In the genomic region with DNA sequence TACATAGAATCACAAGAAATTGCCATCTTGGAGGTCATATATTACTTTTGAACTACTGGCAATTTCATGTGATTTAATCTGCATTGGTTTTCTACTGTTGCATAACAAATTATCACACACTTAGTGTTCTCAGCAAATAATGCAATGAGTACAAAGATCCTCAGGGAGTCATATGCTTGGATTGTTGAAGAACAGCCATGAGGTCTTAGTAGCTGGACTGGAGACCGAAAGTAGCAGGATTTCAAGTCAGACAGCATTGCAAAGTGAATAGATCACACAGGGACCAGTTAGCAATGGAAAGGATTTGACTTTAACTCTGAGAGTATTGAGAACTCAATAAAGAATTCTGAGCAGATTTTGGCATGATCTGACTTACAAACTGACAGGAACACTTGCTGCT, we compare ENCODE assay signal across 17 cellular contexts. TPM values are rescaled to one million over a fixed set of nuclear protein-coding genes. Genes with fewer than 3 reads are reported as not detected.
DNase-seq lines count a peak whose midpoint lies in the region; ATAC-seq, FAIRE-seq and TF ChIP-seq lines count a peak whose summit lies in the region.
"Had no signal": no experiment of that assay in that cellular context is flagged by ENCODE, and none has a peak within 500 bp of the region (broad histone marks: within the 10 kb centered on the region; RNA-seq: fewer than 3 reads in every experiment).

No MANE protein-coding gene starts in this region.

- intact Hi-C loops in HepG2 (cut with micrococcal nuclease; ENCODE audit: unreplicated experiment) = no loop called here
- intact Hi-C loops in right lobe of liver (cut with DNase I) = no loop called here
- intact Hi-C loops in head of caudate nucleus (cut with DNase I) = no loop called here

- H3K27ac ChIP-seq in liver (ENCODE audit: low read depth in 1 of 2, low read length in 2 of 2) (no peak overlapping the region), HepG2 (ENCODE audit: extremely low read length, insufficient read depth, low read length) (no peak overlapping the region), right lobe of liver (no peak overlapping the region)
- H3K27ac ChIP-seq: prostate gland had no signal

- no peaks in the 10 kb centered on the region for H3K36me3 ChIP-seq in liver (ENCODE audit: control insufficient read depth in 4 of 4, insufficient read depth in 3 of 4, low read depth in 1 of 4, low read length in 3 of 4)
- H3K36me3 ChIP-seq in HepG2 (replicated peaks in 1 of 2; ENCODE audit: control insufficient read depth in 1 of 2, insufficient read depth in 2 of 2, low read length in 2 of 2) = no peaks in the 10 kb centered on the region
- H3K36me3 ChIP-seq in right lobe of liver = no peaks in the 10 kb centered on the region
- H3K36me3 ChIP-seq: MG63, prostate gland had no signal

- in situ Hi-C loops in HepG2 (cut with HindIII; ENCODE audit: extremely low pct_ligation_motif_present, low pct_unique_long_range_greater_than_20kb) = no loop called here

- no peak for TF ChIP-seq CTCF in liver (IDR thresholded peaks at IDR 0.05; ENCODE audit: low read depth, low read length, missing input control)
- no peak for TF ChIP-seq CTCF in HepG2 (CRISPR knock-in tag; IDR thresholded peaks at IDR 0.05)
- no peak for TF ChIP-seq CTCF in fibroblast of mammary gland (conservative IDR thresholded peaks at IDR 0.05; ENCODE audit: control insufficient read depth, insufficient read depth, low read depth, low read length)
- TF ChIP-seq CTCF in right lobe of liver (IDR thresholded peaks at IDR 0.05) = no peak

- H3K4me2 ChIP-seq in HepG2 (ENCODE audit: low read depth, low read length) = no peak overlapping the region

- no peak for DNase-seq in HepG2 (ENCODE audit: low spot score)
- DNase-seq in fibroblast of mammary gland (ENCODE audit: low read depth) = peak; percentile 44
- no peak for DNase-seq in right lobe of liver
- no peak for DNase-seq in activated CD4-positive, alpha-beta T cell treated with anti-CD3 and anti-CD28 coated beads, Interleukin-2, amount 50 U/mL, for 1 hour
- DNase-seq in NCI-H2081 treated with DMSO at 0.1 percent for 48 hours (lab: John Stamatoyannopoulos, UW) = no peak
- DNase-seq in T1000 (lab: John Stamatoyannopoulos, UW) = no peak
- DNase-seq in head of caudate nucleus = no peak
- DNase-seq: activated CD4-positive, alpha-beta T cell treated with anti-CD3 and anti-CD28 coated beads for 4 hours; activated CD8-positive, alpha-beta memory T cell treated with anti-CD3 and anti-CD28 coated beads, Interleukin-2, amount 10 ng/mL, durations not matched to agents 7 days and 5 days; MG63; NCI-H146; NCI-H69 had no signal

- CTCF ChIA-PET in HepG2 (lab: Yijun Ruan, JAX; ENCODE audit: low intra/inter-chr PET ratio, low total read pairs) = no interaction called here

- 52% methylated on average over 1 of the region's 1 CpG for WGBS in liver
- 55% methylated on average over 1 of the region's 1 CpG for WGBS in HepG2 (ENCODE audit: low lambda C conversion rate)
- 50% methylated on average over 1 of the region's 1 CpG for WGBS in right lobe of liver (ENCODE audit: insufficient coverage, low coverage, low lambda C conversion rate, missing lambda C conversion rate)

- peaks cover 0 to 7% (median 1%) of the 10 kb centered on the region in 4 donors for H3K4me1 ChIP-seq in liver (ENCODE audit: control insufficient read depth in 4 of 4, insufficient read depth in 4 of 4, low read length in 3 of 4)
- H3K4me1 ChIP-seq in HepG2 (ENCODE audit: insufficient read depth, low read length) = 0 out of 2 replicates have a peak, but pooled peaks cover 10% of the 10 kb centered on the region
- H3K4me1 ChIP-seq in right lobe of liver = peaks cover 0 to 8% (median 0%) of the 10 kb centered on the region in 4 donors
- H3K4me1 ChIP-seq: prostate gland had no signal

- TF ChIP-seq RAD21 in liver (IDR thresholded peaks at IDR 0.05) (no peak), HepG2 (CRISPR knock-in tag; IDR thresholded peaks at IDR 0.05) (no peak)

- H3K9ac ChIP-seq in liver (ENCODE audit: low read depth in 1 of 2, low read length in 2 of 2) (no peak overlapping the region), HepG2 (ENCODE audit: insufficient read depth, low read depth, low read length) (no peak overlapping the region)

- POLR2A ChIA-PET in HepG2 (lab: Yijun Ruan, JAX) = no interaction called here

- no peak overlapping the region for H2AFZ ChIP-seq in HepG2 (ENCODE audit: low read length)

- TF ChIP-seq EP300 in HepG2 (IDR thresholded peaks at IDR 0.05; ENCODE audit: low read depth in 2 of 2, low read length in 2 of 2) (no peak), HepG2 (CRISPR knock-in tag; IDR thresholded peaks at IDR 0.05; ENCODE audit: borderline replicate concordance) (no peak)

- H3K4me3 ChIP-seq in liver (ENCODE audit: low read depth in 1 of 3, low read length in 3 of 3) (no peak overlapping the region), HepG2 (replicated peaks in 1 of 3; ENCODE audit: insufficient read depth in 1 of 3, low read depth in 2 of 3, low read length in 3 of 3) (no peak overlapping the region), fibroblast of mammary gland (ENCODE audit: control insufficient read depth, low read depth, low read length) (no peak overlapping the region), right lobe of liver (no peak overlapping the region)
- H3K4me3 ChIP-seq: MG63, prostate gland had no signal

- H4K20me1 ChIP-seq in HepG2 (ENCODE audit: insufficient read depth, low read length) = no peaks in the 10 kb centered on the region

- no peak for TF ChIP-seq POLR2A in HepG2 (IDR thresholded peaks at IDR 0.05; ENCODE audit: insufficient read depth in 1 of 2, low read depth in 2 of 2, low read length in 2 of 2)
- no peak for TF ChIP-seq POLR2A in right lobe of liver (IDR thresholded peaks at IDR 0.05)

- no peaks in the 10 kb centered on the region for H3K79me2 ChIP-seq in HepG2 (ENCODE audit: insufficient read depth, low read length)

- no peak for ATAC-seq in HepG2
- ATAC-seq in right lobe of liver = peak; percentile 56 to 80 (median 64)
- ATAC-seq: activated CD8-positive, alpha-beta memory T cell treated with anti-CD3 and anti-CD28 coated beads, Interleukin-2, amount 10 ng/mL, durations not matched to agents 7 days and 5 days had no signal

- no TSS peak for BruUV-seq in HepG2 (replicated peaks; lab: Mats Ljungman, UMichigan)

- FAIRE-seq in HepG2 (lab: Jason Lieb, UNC) = no peak
- FAIRE-seq: TTC549, urothelium cell line had no signal

- no peaks in the 10 kb centered on the region for H3K27me3 ChIP-seq in liver (ENCODE audit: control insufficient read depth in 4 of 4, insufficient read depth in 4 of 4, low read length in 3 of 4)
- no peaks in the 10 kb centered on the region for H3K27me3 ChIP-seq in HepG2 (ENCODE audit: control insufficient read depth in 1 of 2, insufficient read depth in 2 of 2, low read length in 2 of 2)
- no peaks in the 10 kb centered on the region for H3K27me3 ChIP-seq in right lobe of liver
- H3K27me3 ChIP-seq: MG63 had no signal

- H3K9me3 ChIP-seq in liver (ENCODE audit: control insufficient read depth in 4 of 4, low read length in 3 of 4) = no peaks in the 10 kb centered on the region
- no peaks in the 10 kb centered on the region for H3K9me3 ChIP-seq in HepG2 (ENCODE audit: low read length)
- no peaks in the 10 kb centered on the region for H3K9me3 ChIP-seq in right lobe of liver
- H3K9me3 ChIP-seq: MG63, prostate gland had no signal

RNA-seq across cellular contexts. Expression of a gene that starts 32.2 kb away (rescaled TPM):
- under 1 TPM; 0.61 to 0.75 TPM for total RNA-seq in liver
- polyA plus RNA-seq in liver = under 1 TPM; 0.16 to 0.36 TPM
- total RNA-seq in HepG2 (2016; rRNA removed; fragmentation: Illumina TruSeq; extraction: Trizol) = 7.7 and 9.6 TPM in 2 replicates
- total RNA-seq in HepG2 (2016; cell fraction: cytosol; rRNA removed; fragmentation: Illumina TruSeq; extraction: Trizol; ENCODE audit: low read depth) = 0.71 and 1.1 TPM in 2 replicates
- 7.1 and 8.1 TPM in 2 replicates for total RNA-seq in HepG2 (2016; cell fraction: insoluble cytoplasmic fraction; rRNA removed; fragmentation: Illumina TruSeq; extraction: Trizol)
- 3.0 and 3.5 TPM in 2 replicates for total RNA-seq in HepG2 (2016; cell fraction: membrane; rRNA removed; fragmentation: Illumina TruSeq; extraction: Trizol)
- total RNA-seq in HepG2 (2016; cell fraction: nucleus; rRNA removed; fragmentation: Illumina TruSeq; extraction: Trizol) = 7.5 and 7.6 TPM in 2 replicates
- polyA plus RNA-seq in HepG2 (2011; rRNA removed) = 1.9 and 3.2 TPM in 2 replicates
- 2.4 and 3.0 TPM in 2 replicates for polyA plus RNA-seq in HepG2 (2011; cell fraction: cytosol; rRNA removed)
- polyA plus RNA-seq in HepG2 (2011; cell fraction: nucleus; rRNA removed) = 3.4 and 4.9 TPM in 2 replicates
- polyA plus RNA-seq in HepG2 (2012) = 4.6 and 5.1 TPM in 2 replicates
- 0.31 and 0.44 TPM in 2 replicates for polyA plus RNA-seq in HepG2 (2016; cell fraction: cytosol; fragmentation: Illumina TruSeq; extraction: Trizol; ENCODE audit: low read depth)
- polyA plus RNA-seq in HepG2 (2016; cell fraction: insoluble cytoplasmic fraction; fragmentation: Illumina TruSeq; extraction: Trizol; ENCODE audit: low read depth) = 6.5 and 6.9 TPM in 2 replicates
- polyA plus RNA-seq in HepG2 (2016; cell fraction: membrane; fragmentation: Illumina TruSeq; extraction: Trizol; ENCODE audit: low read depth) = 1.2 TPM in 2 replicates
- polyA plus RNA-seq in HepG2 (2016; cell fraction: nucleus; fragmentation: Illumina TruSeq; extraction: Trizol; ENCODE audit: insufficient read depth, low read depth) = 6.1 and 6.6 TPM in 2 replicates
- 9.7 and 14.0 TPM in 2 replicates for polyA minus RNA-seq in HepG2 (2011; rRNA and poly(A)+ RNA removed; ENCODE audit: low replicate concordance)
- 7.7 and 8.4 TPM in 2 replicates for polyA minus RNA-seq in HepG2 (2011; cell fraction: cytosol; rRNA and poly(A)+ RNA removed)
- polyA minus RNA-seq in HepG2 (2011; cell fraction: nucleus; rRNA and poly(A)+ RNA removed) = 12.9 and 14.8 TPM in 2 replicates
- total RNA-seq in right lobe of liver = under 1 TPM; 0.28 to 0.88 (median 0.34) TPM
- total RNA-seq: G401 had no signal

RNA-seq across cellular contexts. Expression of a gene that starts 52.6 kb away (rescaled TPM):
- total RNA-seq in liver (10 to 100 TPM in 1 of 2 donors, 1 to 10 TPM in 1; 5.6 to 14.6 TPM), HepG2 (2016; rRNA removed; fragmentation: Illumina TruSeq; extraction: Trizol) (4.8 and 6.3 TPM in 2 replicates), right lobe of liver (10 to 100 TPM; 10.6 to 24.6 (median 17.8) TPM)
- polyA plus RNA-seq in liver (10 to 100 TPM; 14.8 to 33.4 TPM), HepG2 (2011; rRNA removed) (2.7 and 3.1 TPM in 2 replicates)
- total RNA-seq in HepG2 (2016; cell fraction: cytosol; rRNA removed; fragmentation: Illumina TruSeq; extraction: Trizol; ENCODE audit: low read depth) = 9.3 and 10.6 TPM in 2 replicates
- total RNA-seq in HepG2 (2016; cell fraction: insoluble cytoplasmic fraction; rRNA removed; fragmentation: Illumina TruSeq; extraction: Trizol) = 4.5 and 4.6 TPM in 2 replicates
- 9.1 and 12.0 TPM in 2 replicates for total RNA-seq in HepG2 (2016; cell fraction: membrane; rRNA removed; fragmentation: Illumina TruSeq; extraction: Trizol)
- total RNA-seq in HepG2 (2016; cell fraction: nucleus; rRNA removed; fragmentation: Illumina TruSeq; extraction: Trizol) = 2.9 and 4.7 TPM in 2 replicates
- polyA plus RNA-seq in HepG2 (2011; cell fraction: cytosol; rRNA removed) = 2.1 and 2.8 TPM in 2 replicates
- 2.7 and 3.4 TPM in 2 replicates for polyA plus RNA-seq in HepG2 (2011; cell fraction: nucleus; rRNA removed)
- 2.6 and 6.6 TPM in 2 replicates for polyA plus RNA-seq in HepG2 (2012)
- polyA plus RNA-seq in HepG2 (2016; cell fraction: cytosol; fragmentation: Illumina TruSeq; extraction: Trizol; ENCODE audit: low read depth) = 12.6 and 13.6 TPM in 2 replicates
- polyA plus RNA-seq in HepG2 (2016; cell fraction: insoluble cytoplasmic fraction; fragmentation: Illumina TruSeq; extraction: Trizol; ENCODE audit: low read depth) = 3.8 and 4.8 TPM in 2 replicates
- polyA plus RNA-seq in HepG2 (2016; cell fraction: membrane; fragmentation: Illumina TruSeq; extraction: Trizol; ENCODE audit: low read depth) = 8.6 and 10.0 TPM in 2 replicates
- 5.4 and 5.8 TPM in 2 replicates for polyA plus RNA-seq in HepG2 (2016; cell fraction: nucleus; fragmentation: Illumina TruSeq; extraction: Trizol; ENCODE audit: insufficient read depth, low read depth)
- 0.90 and 2.6 TPM in 2 replicates for polyA minus RNA-seq in HepG2 (2011; rRNA and poly(A)+ RNA removed; ENCODE audit: low replicate concordance)
- polyA minus RNA-seq in HepG2 (2011; cell fraction: cytosol; rRNA and poly(A)+ RNA removed) = 0.79 and 2.3 TPM in 2 replicates
- polyA minus RNA-seq in HepG2 (2011; cell fraction: nucleus; rRNA and poly(A)+ RNA removed) = 1.7 and 2.5 TPM in 2 replicates
